Comparison of ENCODE assay signal across 8 cellular contexts in the genomic region with DNA sequence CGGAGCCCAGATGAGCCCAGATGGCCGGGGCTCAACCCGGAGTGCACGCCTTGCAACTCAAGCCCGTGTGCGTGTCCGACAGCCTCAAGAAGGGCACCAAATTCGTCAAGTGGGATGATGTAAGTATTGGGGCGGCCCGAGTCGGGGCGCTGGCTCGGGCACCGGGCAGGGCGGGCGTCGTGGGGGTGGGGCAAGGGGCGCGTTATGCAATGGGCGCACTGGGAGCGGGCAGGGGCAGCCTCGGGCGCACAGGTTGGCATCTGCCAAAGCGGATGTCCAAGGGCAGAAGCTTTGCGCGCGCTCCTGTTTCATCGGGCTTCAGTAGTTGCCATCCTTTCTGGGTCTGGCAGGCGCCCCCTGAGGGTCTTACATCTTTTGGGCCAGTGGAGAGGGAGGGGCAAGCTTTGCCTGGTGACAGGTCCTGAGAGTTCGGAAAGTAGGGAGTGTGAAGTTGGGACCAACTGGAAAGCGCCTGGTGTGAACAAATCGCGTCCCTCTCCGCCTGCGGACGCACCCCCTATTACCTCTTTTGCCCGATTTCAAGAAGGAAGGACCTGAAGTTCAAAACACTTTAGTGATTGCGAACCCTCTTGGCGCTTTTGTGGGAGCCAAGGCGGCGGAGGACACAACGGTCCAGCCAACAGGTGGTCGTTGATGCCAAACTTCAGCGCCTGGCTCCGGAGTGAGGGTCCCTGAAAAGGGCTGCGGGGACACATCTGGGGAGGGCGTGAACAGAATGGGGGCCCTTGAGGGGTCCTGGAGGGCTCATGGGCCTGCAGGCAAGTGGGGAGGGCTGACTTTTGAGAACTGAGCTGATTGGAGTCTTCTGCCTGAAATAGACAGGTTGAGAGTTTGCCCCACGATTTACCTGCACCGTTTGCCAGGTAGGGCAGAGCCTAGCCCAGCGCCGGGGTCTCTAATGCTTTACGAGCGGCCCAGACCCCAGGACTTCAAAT. TPM values are rescaled to one million over a fixed set of nuclear protein-coding genes. Genes with fewer than 3 reads are reported as not detected.
DNase-seq lines count a peak whose midpoint lies in the region; ATAC-seq and TF ChIP-seq lines count a peak whose summit lies in the region.

No MANE protein-coding gene starts in this region.

- no peak for ATAC-seq in activated CD8-positive, alpha-beta T cell treated with anti-CD3 and anti-CD28 coated beads for 36 hours
- no peak for ATAC-seq in GM18907 (IDR thresholded peaks at IDR 0.05; ENCODE audit: unreplicated experiment)

- H3K4me3 ChIP-seq in fibroblast of villous mesenchyme (ENCODE audit: low read depth, low read length): peak overlapping the region; percentile 60
- H3K4me3 ChIP-seq in neural cell (ENCODE audit: low read length): peak overlapping the region; percentile 84

- peak overlapping the region; percentile 79 for H3K4me2 ChIP-seq in neural cell (ENCODE audit: low read length)

- CTCF ChIA-PET in activated CD8-positive, alpha-beta T cell treated with anti-CD3 and anti-CD28 coated beads for 36 hours (lab: Charles Lee): interaction anchor here (1.1 to 2.0 kb wide), 4 partner anchors 21 to 255 kb away, joined by 3 to 9 read pairs (median 6); no protein-coding TSS in a partner anchor

- no peaks in the 10 kb centered on the region for H3K36me3 ChIP-seq in neural cell (ENCODE audit: insufficient read depth, low read length)

- H3F3A ChIP-seq in neural cell (ENCODE audit: insufficient read depth, low read length, poor library complexity, severe bottlenecking): peaks cover 2% of the 10 kb centered on the region

- no peak for TF ChIP-seq EP300 in neural cell (conservative IDR thresholded peaks at IDR 0.05; ENCODE audit: poor library complexity, severe bottlenecking)

- DNase-seq in stimulated activated CD4-positive, alpha-beta T cell treated with anti-CD3 and anti-CD28 coated beads, Interleukin-15, amount 100 ng/mL, for 24 hours: peak; percentile 21
- DNase-seq in stimulated activated CD4-positive, alpha-beta T cell treated with anti-CD3 and anti-CD28 coated beads, Interleukin-1b, Interleukin-23, amount 100 ng/mL, for 48 hours: no peak
- DNase-seq in activated CD8-positive, alpha-beta T cell treated with anti-CD3 and anti-CD28 coated beads for 36 hours: peak; percentile 22
- peak; percentile 26 for DNase-seq in fibroblast of villous mesenchyme (ENCODE audit: low read depth)
- no peak for DNase-seq in dedifferentiated amniotic fluid mesenchymal stem cell (ENCODE audit: extremely low spot score)
- DNase-seq in NCI-H1092 (lab: John Stamatoyannopoulos, UW): no peak

- no peaks in the 10 kb centered on the region for H4K20me1 ChIP-seq in neural cell (ENCODE audit: insufficient read depth)

- peak overlapping the region; percentile 76 for H3K4me3 Mint-ChIP-seq in activated CD8-positive, alpha-beta T cell treated with anti-CD3 and anti-CD28 coated beads for 36 hours

- H3K36me3 Mint-ChIP-seq in activated CD8-positive, alpha-beta T cell treated with anti-CD3 and anti-CD28 coated beads for 36 hours (ENCODE audit: low read depth): no peaks in the 10 kb centered on the region

- H3K79me2 ChIP-seq in neural cell (replicated peaks; ENCODE audit: insufficient read depth, low read length): no peaks in the 10 kb centered on the region

- peaks cover 31% of the 10 kb centered on the region for H3K27me3 Mint-ChIP-seq in activated CD8-positive, alpha-beta T cell treated with anti-CD3 and anti-CD28 coated beads for 36 hours

- peak overlapping the region; percentile 39 for H3K27ac ChIP-seq in neural cell (ENCODE audit: low read length)

- no peaks in the 10 kb centered on the region for H3K9me3 ChIP-seq in neural cell (ENCODE audit: low read length)

- H3K27ac Mint-ChIP-seq in activated CD8-positive, alpha-beta T cell treated with anti-CD3 and anti-CD28 coated beads for 36 hours: peak overlapping the region; percentile 27

- TF ChIP-seq CTCF in activated CD8-positive, alpha-beta T cell treated with anti-CD3 and anti-CD28 coated beads for 36 hours (IDR thresholded peaks at IDR 0.05): no peak
- TF ChIP-seq CTCF in fibroblast of villous mesenchyme (IDR thresholded peaks at IDR 0.05; ENCODE audit: insufficient read depth, low read depth, low read length) (no peak), neural cell (IDR thresholded peaks at IDR 0.05; ENCODE audit: poor library complexity, severe bottlenecking) (no peak)

- intact Hi-C loops in activated CD8-positive, alpha-beta T cell treated with anti-CD3 and anti-CD28 coated beads for 36 hours (cut with micrococcal nuclease): loop anchor here (5.0 kb wide), 2 partner anchors 254 to 589 kb away; no protein-coding TSS in a partner anchor

- H3K9ac ChIP-seq in neural cell (ENCODE audit: low read length): peak overlapping the region; percentile 71

- POLR2A ChIA-PET in activated CD8-positive, alpha-beta T cell treated with anti-CD3 and anti-CD28 coated beads for 36 hours (lab: Charles Lee): no interaction called here

- H2AFZ ChIP-seq in neural cell (ENCODE audit: low read depth, low read length): no peak overlapping the region

- no peaks in the 10 kb centered on the region for H3K9me3 Mint-ChIP-seq in activated CD8-positive, alpha-beta T cell treated with anti-CD3 and anti-CD28 coated beads for 36 hours

- H3K4me1 Mint-ChIP-seq in activated CD8-positive, alpha-beta T cell treated with anti-CD3 and anti-CD28 coated beads for 36 hours (ENCODE audit: low read depth): peaks cover 16% of the 10 kb centered on the region

- no peaks in the 10 kb centered on the region for H3K27me3 ChIP-seq in neural cell (ENCODE audit: insufficient read depth, low read depth, low read length)

- peak; percentile 23 for TF ChIP-seq RAD21 in neural cell (conservative IDR thresholded peaks at IDR 0.05)

- no peaks in the 10 kb centered on the region for H3K9me2 ChIP-seq in neural cell (ENCODE audit: insufficient read depth, low read length)

TF ChIP-seq in neural cell, 6 proteins besides CTCF, POLR2A, EP300 and RAD21:
- no peak for TF ChIP-seq MXI1 (conservative IDR thresholded peaks at IDR 0.05; ENCODE audit: poor library complexity, severe bottlenecking)
- no peak for TF ChIP-seq SMC3 (conservative IDR thresholded peaks at IDR 0.05; ENCODE audit: poor library complexity)
- no peak for TF ChIP-seq TAF1 (IDR thresholded peaks at IDR 0.05; ENCODE audit: low read depth)
- no peak for TF ChIP-seq REST (IDR thresholded peaks at IDR 0.05; ENCODE audit: borderline replicate concordance)
- TF ChIP-seq POLR2AphosphoS5 (IDR thresholded peaks at IDR 0.05): no peak
- TF ChIP-seq EZH2 (IDR thresholded peaks at IDR 0.05; ENCODE audit: borderline replicate concordance, insufficient read depth, low read length, poor library complexity, severe bottlenecking): no peak

RNA-seq across cellular contexts. Expression of gene PLCB1, which starts 0.8 kb away (rescaled TPM):
- total RNA-seq in activated CD8-positive, alpha-beta T cell treated with anti-CD3 and anti-CD28 coated beads for 36 hours: 1 to 10 TPM; 3.1 to 3.6 TPM
- 19.0 and 35.4 TPM in 2 replicates for total RNA-seq in fibroblast of villous mesenchyme
- polyA plus RNA-seq in neural cell: 10.9 and 11.4 TPM in 2 replicates
- polyA minus RNA-seq in neural cell: 58.7 and 70.2 TPM in 2 replicates

Comparison
In these comparisons a context has a peak if more than half of its experiments do, and no peak if none do; other contexts are left out.
1. DNase-seq: peak in stimulated activated CD4-positive, alpha-beta T cell treated with anti-CD3 and anti-CD28 coated beads, Interleukin-15, amount 100 ng/mL, for 24 hours (single experiment), activated CD8-positive, alpha-beta T cell treated with anti-CD3 and anti-CD28 coated beads for 36 hours (single experiment) and fibroblast of villous mesenchyme (single experiment); none in stimulated activated CD4-positive, alpha-beta T cell treated with anti-CD3 and anti-CD28 coated beads, Interleukin-1b, Interleukin-23, amount 100 ng/mL, for 48 hours (single experiment), dedifferentiated amniotic fluid mesenchymal stem cell (single experiment) and NCI-H1092 (single experiment).